ENCODE assay signal across 8 cellular contexts in genomic region chr7:107045195-107045960, GRCh38. TPM values are rescaled to one million over a fixed set of nuclear protein-coding genes. Genes with fewer than 3 reads are reported as not detected.
A peak's percentile ranks its signal among the peaks of the same experiment; 100 is the strongest.
DNase-seq lines count a peak whose midpoint lies in the region; ATAC-seq and TF ChIP-seq lines count a peak whose summit lies in the region.

No MANE protein-coding gene starts in this region.

- ATAC-seq in right cardiac atrium (peak; percentile 10 to 41), esophagus mucosa (no peak)

- peak overlapping the region; percentile 47 for H3K27ac ChIP-seq in right cardiac atrium (ENCODE audit: low read length)

- peaks cover 14% of the 10 kb centered on the region for H3K4me1 Mint-ChIP-seq in activated CD4-positive, alpha-beta memory T cell treated with anti-CD3 and anti-CD28 coated beads, Interleukin-2, amount 10 ng/mL, durations not matched to agents 7 days and 5 days

- H3K4me3 ChIP-seq in HAP-1, result peak overlapping the region; percentile 70
- H3K4me3 ChIP-seq in right cardiac atrium (ENCODE audit: low read length), result peak overlapping the region; percentile 91
- H3K4me3 ChIP-seq in skeletal muscle cell (ENCODE audit: low read depth, low read length), result peak overlapping the region; percentile 74

- in situ Hi-C loops in ACHN (cut with HindIII; ENCODE audit: low pct_ligation_motif_present, low pct_unique_long_range_greater_than_20kb, low sequenced_read_pairs) (no loop called here), HAP-1 (cut with MboI; ENCODE audit: low sequenced_read_pairs) (no loop called here)

- H3K36me3 Mint-ChIP-seq in activated CD4-positive, alpha-beta memory T cell treated with anti-CD3 and anti-CD28 coated beads, Interleukin-2, amount 10 ng/mL, durations not matched to agents 7 days and 5 days (ENCODE audit: low read depth), result no peaks in the 10 kb centered on the region

- H3K27me3 ChIP-seq in HAP-1 (ENCODE audit: low read depth) (no peaks in the 10 kb centered on the region), right cardiac atrium (ENCODE audit: control insufficient read depth, insufficient read depth) (no peaks in the 10 kb centered on the region)

- CTCF ChIA-PET in activated CD4-positive, alpha-beta memory T cell treated with anti-CD3 and anti-CD28 coated beads, Interleukin-2, amount 10 ng/mL, durations not matched to agents 7 days and 5 days (lab: Charles Lee), result interaction anchor here (1.1 kb wide), 1 partner anchor 253 kb away, joined by 3 read pairs; no protein-coding TSS in a partner anchor
- CTCF ChIA-PET in GM10248 (lab: Yijun Ruan, JAX), result no interaction called here

- peaks cover 46% of the 10 kb centered on the region for H3K27me3 Mint-ChIP-seq in activated CD4-positive, alpha-beta memory T cell treated with anti-CD3 and anti-CD28 coated beads, Interleukin-2, amount 10 ng/mL, durations not matched to agents 7 days and 5 days

- DNase-seq in ACHN (peak; percentile 33), HAP-1 (ENCODE audit: low spot score in 2 of 2) (peak in 1 of 2 experiments; percentile 23), right cardiac atrium (peak in 1 of 3 donors; percentile 28), skeletal muscle cell (ENCODE audit: low read depth) (no peak), GM10248 (ENCODE audit: extremely low spot score) (no peak), GM20000 (ENCODE audit: low spot score) (no peak)
- DNase-seq in activated CD4-positive, alpha-beta memory T cell treated with anti-CD3 and anti-CD28 coated beads, Interleukin-2, amount 10 ng/mL, durations not matched to agents 7 days and 5 days, result no peak

- peak overlapping the region; percentile 75 for H3K4me3 Mint-ChIP-seq in activated CD4-positive, alpha-beta memory T cell treated with anti-CD3 and anti-CD28 coated beads, Interleukin-2, amount 10 ng/mL, durations not matched to agents 7 days and 5 days

- H3K4me1 ChIP-seq in HAP-1 (peaks cover 23% of the 10 kb centered on the region), right cardiac atrium (ENCODE audit: control insufficient read depth, insufficient read depth, low read length) (peaks cover 2% of the 10 kb centered on the region)

- POLR2A ChIA-PET in activated CD4-positive, alpha-beta memory T cell treated with anti-CD3 and anti-CD28 coated beads, Interleukin-2, amount 10 ng/mL, durations not matched to agents 7 days and 5 days (lab: Charles Lee), result no interaction called here
- POLR2A ChIA-PET in GM10248 (lab: Yijun Ruan, JAX), result no interaction called here

- H3K27ac Mint-ChIP-seq in activated CD4-positive, alpha-beta memory T cell treated with anti-CD3 and anti-CD28 coated beads, Interleukin-2, amount 10 ng/mL, durations not matched to agents 7 days and 5 days, result no peak overlapping the region

- no peaks in the 10 kb centered on the region for H3K36me3 ChIP-seq in HAP-1 (replicated peaks)

- H3K9me3 Mint-ChIP-seq in activated CD4-positive, alpha-beta memory T cell treated with anti-CD3 and anti-CD28 coated beads, Interleukin-2, amount 10 ng/mL, durations not matched to agents 7 days and 5 days, result no peaks in the 10 kb centered on the region

- intact Hi-C loops in right cardiac atrium (cut with DNase I), result no loop called here

- H3K9me3 ChIP-seq in HAP-1, result no peaks in the 10 kb centered on the region
- H3K9me3 ChIP-seq in right cardiac atrium (ENCODE audit: control insufficient read depth, low read length), result no peaks in the 10 kb centered on the region

- TF ChIP-seq CTCF in GM10248 (IDR thresholded peaks at IDR 0.05; ENCODE audit: control extremely low read depth, extremely low read depth, low read depth, missing control alignments), result no peak
- TF ChIP-seq CTCF in GM20000 (IDR thresholded peaks at IDR 0.05; ENCODE audit: extremely low read depth, missing control alignments), result no peak

- 1% methylated on average over 29 of the region's 29 CpGs for WGBS in right cardiac atrium

RNA-seq across cellular contexts. Expression of gene PRKAR2B, which starts 0.9 kb away (rescaled TPM):
- total RNA-seq in activated CD4-positive, alpha-beta memory T cell treated with anti-CD3 and anti-CD28 coated beads, Interleukin-2, amount 10 ng/mL, durations not matched to agents 7 days and 5 days, result under 1 TPM; 0.35 to 0.50 TPM
- total RNA-seq in right cardiac atrium, result 10 to 100 TPM; 42.0 to 57.8 (median 49.3) TPM
- polyA plus RNA-seq in right cardiac atrium, result 32.3 TPM
- 1.2 TPM for total RNA-seq in esophagus mucosa

Comparison
In these comparisons a context has a peak if more than half of its experiments do, and no peak if none do; other contexts are left out.
1. RNA of gene PRKAR2B, which starts 0.9 kb away (total RNA-seq): 42.0 to 57.8 TPM in right cardiac atrium; 1.2 TPM in esophagus mucosa (single experiment) and 0.35 to 0.50 TPM in activated CD4-positive, alpha-beta memory T cell treated with anti-CD3 and anti-CD28 coated beads, Interleukin-2, amount 10 ng/mL, durations not matched to agents 7 days and 5 days; every median in the first group is over 10 times any median in the second.
2. Peak in every context shown above with its lines, with median percentiles within 50 percentile points of each other: H3K4me3 ChIP-seq.